In the genomic region with DNA sequence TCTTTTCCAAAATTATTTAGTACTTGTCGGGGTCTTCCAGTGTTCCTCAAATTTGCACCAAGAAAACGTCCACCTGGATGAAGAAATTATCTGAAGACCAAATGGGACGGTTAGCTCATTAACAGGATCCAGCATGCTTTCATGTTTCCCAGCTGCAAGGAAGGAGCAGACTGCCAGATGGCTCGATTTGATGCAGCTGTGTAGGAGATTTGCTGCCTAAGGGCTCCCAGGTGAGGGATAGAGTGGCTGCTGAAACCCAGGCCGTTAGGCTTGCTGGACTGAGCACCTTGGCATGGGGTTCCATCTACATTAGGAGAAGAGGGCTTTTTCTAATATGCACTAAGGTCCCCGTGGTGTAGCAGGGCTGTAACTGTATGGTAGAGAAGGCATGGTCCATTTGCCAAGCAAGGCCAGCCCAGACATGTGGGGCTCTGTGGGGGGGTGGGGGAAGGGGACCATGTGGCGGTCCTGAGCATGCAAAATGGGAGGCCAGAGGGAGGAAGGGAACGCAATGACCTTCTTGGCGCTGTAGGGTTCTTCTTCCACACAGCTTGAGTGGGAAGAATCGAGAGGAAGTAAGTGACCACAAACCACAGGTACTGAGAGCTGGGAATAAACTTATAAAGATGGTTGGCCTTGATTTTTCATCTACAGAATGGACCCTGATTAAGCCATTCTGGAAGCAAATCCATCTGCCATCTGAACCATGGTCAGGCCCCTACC, we compare ENCODE assay signal across 19 cellular contexts.
"Had no signal": no experiment of that assay in that cellular context is flagged by ENCODE, and none has a peak within 500 bp of the region (broad histone marks: within the 10 kb centered on the region; RNA-seq: fewer than 3 reads in every experiment).

No MANE protein-coding gene starts in this region.

- H3K79me2 ChIP-seq: hepatocyte had no signal

- H3K36me3 ChIP-seq: brain microvascular endothelial cell, gastroesophageal sphincter, ovary, sigmoid colon, transverse colon had no signal

- H3K4me1 Mint-ChIP-seq: activated CD4-positive, alpha-beta T cell treated with anti-CD3 and anti-CD28 coated beads, Interleukin-2, amount 10 ng/mL, durations not matched to agents 7 days and 5 days; activated naive CD4-positive, alpha-beta T cell treated with anti-CD3 and anti-CD28 coated beads, Interleukin-2, amount 50 U/mL, for 24 hours had no signal

- H3K4me3 Mint-ChIP-seq: activated B cell treated with CpG ODN at 0.5 μM for 24 hours; activated CD4-positive, alpha-beta T cell treated with anti-CD3 and anti-CD28 coated beads, Interleukin-2, amount 10 ng/mL, durations not matched to agents 7 days and 5 days; activated naive CD4-positive, alpha-beta T cell treated with anti-CD3 and anti-CD28 coated beads, Interleukin-2, amount 50 U/mL, for 24 hours; dendritic cell treated with granulocyte-macrophage colony-stimulating factor and Interleukin-4, amounts not matched to agents 40 ng/mL and 50 ng/mL, for 4 days; effector memory CD8-positive, alpha-beta T cell; neural crest cell had no signal

- H3K9me3 ChIP-seq: gastroesophageal sphincter, ovary, sigmoid colon, transverse colon had no signal

- H3K36me3 Mint-ChIP-seq: activated naive CD4-positive, alpha-beta T cell treated with anti-CD3 and anti-CD28 coated beads, Interleukin-2, amount 50 U/mL, for 24 hours had no signal

- H3K27me3 Mint-ChIP-seq: activated B cell treated with CpG ODN at 0.5 μM for 24 hours; activated CD4-positive, alpha-beta T cell treated with anti-CD3 and anti-CD28 coated beads, Interleukin-2, amount 10 ng/mL, durations not matched to agents 7 days and 5 days; activated naive CD4-positive, alpha-beta T cell treated with anti-CD3 and anti-CD28 coated beads, Interleukin-2, amount 50 U/mL, for 24 hours; dendritic cell treated with granulocyte-macrophage colony-stimulating factor and Interleukin-4, amounts not matched to agents 40 ng/mL and 50 ng/mL, for 4 days had no signal

- DNase-seq: activated B cell treated with CpG ODN at 0.5 μM for 24 hours; activated CD4-positive, alpha-beta T cell treated with anti-CD3 and anti-CD28 coated beads, Interleukin-2, amount 10 ng/mL, durations not matched to agents 7 days and 5 days; activated T-cell treated with anti-CD3 and anti-CD28 coated beads for 4 hours; amygdala; brain microvascular endothelial cell; cerebellar nuclear complex; effector memory CD8-positive, alpha-beta T cell; ovary; sigmoid colon; stimulated activated CD4-positive, alpha-beta T cell treated with anti-CD3 and anti-CD28 coated beads, Interleukin-12 subunit alpha, Interleukin-12 subunit beta, amount 100 ng/mL, for 4 hours; stimulated activated naive CD4-positive, alpha-beta T cell; substantia nigra; transverse colon had no signal

- H3K4me2 ChIP-seq: hepatocyte had no signal

- H3K4me1 ChIP-seq: gastroesophageal sphincter, sigmoid colon, transverse colon had no signal

- H3K27ac ChIP-seq: brain microvascular endothelial cell, epithelial cell of prostate, gastroesophageal sphincter, hepatocyte, ovary, sigmoid colon, transverse colon had no signal

- H3K27me3 ChIP-seq: brain microvascular endothelial cell, gastroesophageal sphincter, hepatocyte, ovary, sigmoid colon, transverse colon had no signal

- H3K27ac Mint-ChIP-seq: activated B cell treated with CpG ODN at 0.5 μM for 24 hours; activated CD4-positive, alpha-beta T cell treated with anti-CD3 and anti-CD28 coated beads, Interleukin-2, amount 10 ng/mL, durations not matched to agents 7 days and 5 days; activated naive CD4-positive, alpha-beta T cell treated with anti-CD3 and anti-CD28 coated beads, Interleukin-2, amount 50 U/mL, for 24 hours; dendritic cell treated with granulocyte-macrophage colony-stimulating factor and Interleukin-4, amounts not matched to agents 40 ng/mL and 50 ng/mL, for 4 days; effector memory CD8-positive, alpha-beta T cell had no signal

- H2AFZ ChIP-seq: hepatocyte had no signal

- ATAC-seq: effector memory CD8-positive, alpha-beta T cell; gastroesophageal sphincter had no signal

- H3K4me3 ChIP-seq: gastroesophageal sphincter, hepatocyte, ovary, sigmoid colon, transverse colon had no signal

- H3K9me3 Mint-ChIP-seq: activated B cell treated with CpG ODN at 0.5 μM for 24 hours; activated CD4-positive, alpha-beta T cell treated with anti-CD3 and anti-CD28 coated beads, Interleukin-2, amount 10 ng/mL, durations not matched to agents 7 days and 5 days; activated naive CD4-positive, alpha-beta T cell treated with anti-CD3 and anti-CD28 coated beads, Interleukin-2, amount 50 U/mL, for 24 hours; dendritic cell treated with granulocyte-macrophage colony-stimulating factor and Interleukin-4, amounts not matched to agents 40 ng/mL and 50 ng/mL, for 4 days; effector memory CD8-positive, alpha-beta T cell; neural crest cell had no signal
